Comparison of ENCODE assay signal across 1 cellular context in the genomic region with DNA sequence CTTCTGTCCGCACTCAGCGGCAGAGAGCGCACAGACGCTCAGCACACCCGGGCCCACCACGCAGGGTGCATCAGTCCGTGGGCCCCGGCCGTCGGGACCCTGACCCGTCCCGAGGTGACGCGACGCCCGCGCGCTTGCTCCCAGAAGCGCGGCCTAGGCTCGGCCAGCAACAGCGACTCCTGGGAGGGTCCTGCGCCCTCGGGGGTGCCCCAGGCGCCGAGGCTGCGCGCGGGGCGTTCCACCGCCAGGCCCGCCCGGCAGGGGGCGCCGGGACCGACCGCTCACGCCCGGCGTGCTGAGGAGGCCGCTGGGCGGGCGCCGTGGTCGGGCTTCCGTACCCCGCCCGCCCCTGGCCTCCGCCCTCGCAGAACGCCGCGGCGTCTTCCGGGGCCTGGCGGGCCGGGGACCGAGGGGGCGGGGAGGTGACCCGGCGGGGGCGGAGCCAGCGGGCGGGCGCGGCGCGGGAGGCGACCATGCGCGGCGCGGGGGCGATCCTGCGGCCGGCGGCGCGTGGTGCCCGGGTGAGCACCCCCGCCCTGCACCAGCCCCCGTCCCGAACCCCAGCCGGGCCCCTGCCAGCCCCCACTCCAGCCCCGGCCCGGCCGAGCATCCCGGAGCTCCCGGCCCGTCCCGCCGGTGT.
TF ChIP-seq lines count a peak whose summit lies in the region.

A gene with protein sequence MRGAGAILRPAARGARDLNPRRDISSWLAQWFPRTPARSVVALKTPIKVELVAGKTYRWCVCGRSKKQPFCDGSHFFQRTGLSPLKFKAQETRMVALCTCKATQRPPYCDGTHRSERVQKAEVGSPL (plus strand): TSS at position 456 of the 640 bp plus-strand sequence. CDS start 18 bp downstream, at position 474.

TF ChIP-seq in K562, 482 proteins besides CTCF, POLR2A, EP300 and RAD21 (continued from another document and continues in another):
- TF ChIP-seq NR4A1 (CRISPR knock-in tag; IDR thresholded peaks at IDR 0.05), result no peak
- peak; percentile 64; the same call in 1 of the 2 replicates for TF ChIP-seq NR4A1 (tag; IDR thresholded peaks at IDR 0.05)
- TF ChIP-seq, protein P1, sequence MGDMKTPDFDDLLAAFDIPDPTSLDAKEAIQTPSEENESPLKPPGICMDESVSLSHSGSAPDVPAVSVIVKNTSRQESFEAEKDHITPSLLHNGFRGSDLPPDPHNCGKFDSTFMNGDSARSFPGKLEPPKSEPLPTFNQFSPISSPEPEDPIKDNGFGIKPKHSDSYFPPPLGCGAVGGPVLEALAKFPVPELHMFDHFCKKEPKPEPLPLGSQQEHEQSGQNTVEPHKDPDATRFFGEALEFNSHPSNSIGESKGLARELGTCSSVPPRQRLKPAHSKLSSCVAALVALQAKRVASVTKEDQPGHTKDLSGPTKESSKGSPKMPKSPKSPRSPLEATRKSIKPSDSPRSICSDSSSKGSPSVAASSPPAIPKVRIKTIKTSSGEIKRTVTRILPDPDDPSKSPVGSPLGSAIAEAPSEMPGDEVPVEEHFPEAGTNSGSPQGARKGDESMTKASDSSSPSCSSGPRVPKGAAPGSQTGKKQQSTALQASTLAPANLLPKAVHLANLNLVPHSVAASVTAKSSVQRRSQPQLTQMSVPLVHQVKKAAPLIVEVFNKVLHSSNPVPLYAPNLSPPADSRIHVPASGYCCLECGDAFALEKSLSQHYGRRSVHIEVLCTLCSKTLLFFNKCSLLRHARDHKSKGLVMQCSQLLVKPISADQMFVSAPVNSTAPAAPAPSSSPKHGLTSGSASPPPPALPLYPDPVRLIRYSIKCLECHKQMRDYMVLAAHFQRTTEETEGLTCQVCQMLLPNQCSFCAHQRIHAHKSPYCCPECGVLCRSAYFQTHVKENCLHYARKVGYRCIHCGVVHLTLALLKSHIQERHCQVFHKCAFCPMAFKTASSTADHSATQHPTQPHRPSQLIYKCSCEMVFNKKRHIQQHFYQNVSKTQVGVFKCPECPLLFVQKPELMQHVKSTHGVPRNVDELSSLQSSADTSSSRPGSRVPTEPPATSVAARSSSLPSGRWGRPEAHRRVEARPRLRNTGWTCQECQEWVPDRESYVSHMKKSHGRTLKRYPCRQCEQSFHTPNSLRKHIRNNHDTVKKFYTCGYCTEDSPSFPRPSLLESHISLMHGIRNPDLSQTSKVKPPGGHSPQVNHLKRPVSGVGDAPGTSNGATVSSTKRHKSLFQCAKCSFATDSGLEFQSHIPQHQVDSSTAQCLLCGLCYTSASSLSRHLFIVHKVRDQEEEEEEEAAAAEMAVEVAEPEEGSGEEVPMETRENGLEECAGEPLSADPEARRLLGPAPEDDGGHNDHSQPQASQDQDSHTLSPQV (IDR thresholded peaks at IDR 0.05), result peak; percentile 83
- TF ChIP-seq MAZ (CRISPR knock-in tag; conservative IDR thresholded peaks at IDR 0.05 in 1 of 2, IDR thresholded peaks at IDR 0.05 in 1 of 2), result peak; percentile 31 to 79; a peak in 2 of 4 replicates
- TF ChIP-seq TRIM28 (IDR thresholded peaks at IDR 0.05), result peak; percentile 43; the same call in 1 of the 2 replicates
- peak; percentile 87 for TF ChIP-seq CTBP1 (IDR thresholded peaks at IDR 0.05; ENCODE audit: borderline replicate concordance)
- TF ChIP-seq MCM5 (IDR thresholded peaks at IDR 0.05; ENCODE audit: low read depth), result no peak
- TF ChIP-seq TAF1 (IDR thresholded peaks at IDR 0.05; ENCODE audit: control insufficient read depth, extremely low read depth, insufficient read depth, low read length, severe bottlenecking), result peak; percentile 31
- TF ChIP-seq, protein P2, sequence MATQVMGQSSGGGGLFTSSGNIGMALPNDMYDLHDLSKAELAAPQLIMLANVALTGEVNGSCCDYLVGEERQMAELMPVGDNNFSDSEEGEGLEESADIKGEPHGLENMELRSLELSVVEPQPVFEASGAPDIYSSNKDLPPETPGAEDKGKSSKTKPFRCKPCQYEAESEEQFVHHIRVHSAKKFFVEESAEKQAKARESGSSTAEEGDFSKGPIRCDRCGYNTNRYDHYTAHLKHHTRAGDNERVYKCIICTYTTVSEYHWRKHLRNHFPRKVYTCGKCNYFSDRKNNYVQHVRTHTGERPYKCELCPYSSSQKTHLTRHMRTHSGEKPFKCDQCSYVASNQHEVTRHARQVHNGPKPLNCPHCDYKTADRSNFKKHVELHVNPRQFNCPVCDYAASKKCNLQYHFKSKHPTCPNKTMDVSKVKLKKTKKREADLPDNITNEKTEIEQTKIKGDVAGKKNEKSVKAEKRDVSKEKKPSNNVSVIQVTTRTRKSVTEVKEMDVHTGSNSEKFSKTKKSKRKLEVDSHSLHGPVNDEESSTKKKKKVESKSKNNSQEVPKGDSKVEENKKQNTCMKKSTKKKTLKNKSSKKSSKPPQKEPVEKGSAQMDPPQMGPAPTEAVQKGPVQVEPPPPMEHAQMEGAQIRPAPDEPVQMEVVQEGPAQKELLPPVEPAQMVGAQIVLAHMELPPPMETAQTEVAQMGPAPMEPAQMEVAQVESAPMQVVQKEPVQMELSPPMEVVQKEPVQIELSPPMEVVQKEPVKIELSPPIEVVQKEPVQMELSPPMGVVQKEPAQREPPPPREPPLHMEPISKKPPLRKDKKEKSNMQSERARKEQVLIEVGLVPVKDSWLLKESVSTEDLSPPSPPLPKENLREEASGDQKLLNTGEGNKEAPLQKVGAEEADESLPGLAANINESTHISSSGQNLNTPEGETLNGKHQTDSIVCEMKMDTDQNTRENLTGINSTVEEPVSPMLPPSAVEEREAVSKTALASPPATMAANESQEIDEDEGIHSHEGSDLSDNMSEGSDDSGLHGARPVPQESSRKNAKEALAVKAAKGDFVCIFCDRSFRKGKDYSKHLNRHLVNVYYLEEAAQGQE (CRISPR knock-in tag; IDR thresholded peaks at IDR 0.05; ENCODE audit: low read depth), result peak; percentile 83
- TF ChIP-seq TARDBP (IDR thresholded peaks at IDR 0.05), result peak; percentile 68
- TF ChIP-seq ZNF384 (IDR thresholded peaks at IDR 0.05; ENCODE audit: low read depth, low read length), result no peak
- TF ChIP-seq ZNF695 (CRISPR knock-in tag; IDR thresholded peaks at IDR 0.05), result no peak
- TF ChIP-seq NFIC (IDR thresholded peaks at IDR 0.05), result peak; percentile 17; the same call in 1 of the 2 replicates
- no peak for TF ChIP-seq BRD4 (IDR thresholded peaks at IDR 0.05)
- TF ChIP-seq, protein P3, sequence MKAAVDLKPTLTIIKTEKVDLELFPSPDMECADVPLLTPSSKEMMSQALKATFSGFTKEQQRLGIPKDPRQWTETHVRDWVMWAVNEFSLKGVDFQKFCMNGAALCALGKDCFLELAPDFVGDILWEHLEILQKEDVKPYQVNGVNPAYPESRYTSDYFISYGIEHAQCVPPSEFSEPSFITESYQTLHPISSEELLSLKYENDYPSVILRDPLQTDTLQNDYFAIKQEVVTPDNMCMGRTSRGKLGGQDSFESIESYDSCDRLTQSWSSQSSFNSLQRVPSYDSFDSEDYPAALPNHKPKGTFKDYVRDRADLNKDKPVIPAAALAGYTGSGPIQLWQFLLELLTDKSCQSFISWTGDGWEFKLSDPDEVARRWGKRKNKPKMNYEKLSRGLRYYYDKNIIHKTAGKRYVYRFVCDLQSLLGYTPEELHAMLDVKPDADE (conservative IDR thresholded peaks at IDR 0.05; ENCODE audit: control insufficient read depth, low read depth, low read length), result peak; percentile 70
- TF ChIP-seq, protein P4, sequence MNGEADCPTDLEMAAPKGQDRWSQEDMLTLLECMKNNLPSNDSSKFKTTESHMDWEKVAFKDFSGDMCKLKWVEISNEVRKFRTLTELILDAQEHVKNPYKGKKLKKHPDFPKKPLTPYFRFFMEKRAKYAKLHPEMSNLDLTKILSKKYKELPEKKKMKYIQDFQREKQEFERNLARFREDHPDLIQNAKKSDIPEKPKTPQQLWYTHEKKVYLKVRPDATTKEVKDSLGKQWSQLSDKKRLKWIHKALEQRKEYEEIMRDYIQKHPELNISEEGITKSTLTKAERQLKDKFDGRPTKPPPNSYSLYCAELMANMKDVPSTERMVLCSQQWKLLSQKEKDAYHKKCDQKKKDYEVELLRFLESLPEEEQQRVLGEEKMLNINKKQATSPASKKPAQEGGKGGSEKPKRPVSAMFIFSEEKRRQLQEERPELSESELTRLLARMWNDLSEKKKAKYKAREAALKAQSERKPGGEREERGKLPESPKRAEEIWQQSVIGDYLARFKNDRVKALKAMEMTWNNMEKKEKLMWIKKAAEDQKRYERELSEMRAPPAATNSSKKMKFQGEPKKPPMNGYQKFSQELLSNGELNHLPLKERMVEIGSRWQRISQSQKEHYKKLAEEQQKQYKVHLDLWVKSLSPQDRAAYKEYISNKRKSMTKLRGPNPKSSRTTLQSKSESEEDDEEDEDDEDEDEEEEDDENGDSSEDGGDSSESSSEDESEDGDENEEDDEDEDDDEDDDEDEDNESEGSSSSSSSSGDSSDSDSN (IDR thresholded peaks at IDR 0.05; ENCODE audit: borderline replicate concordance in 1 of 2, low read depth in 2 of 2, low read length in 2 of 2), result peak; percentile 26 to 87; a peak in 3 of 4 replicates
- TF ChIP-seq ZBTB1 (CRISPR knock-in tag; IDR thresholded peaks at IDR 0.05; ENCODE audit: borderline replicate concordance, low read depth), result 0 out of 2 replicates have a peak, but pooled peaks have one; percentile 25
- TF ChIP-seq, protein P5, sequence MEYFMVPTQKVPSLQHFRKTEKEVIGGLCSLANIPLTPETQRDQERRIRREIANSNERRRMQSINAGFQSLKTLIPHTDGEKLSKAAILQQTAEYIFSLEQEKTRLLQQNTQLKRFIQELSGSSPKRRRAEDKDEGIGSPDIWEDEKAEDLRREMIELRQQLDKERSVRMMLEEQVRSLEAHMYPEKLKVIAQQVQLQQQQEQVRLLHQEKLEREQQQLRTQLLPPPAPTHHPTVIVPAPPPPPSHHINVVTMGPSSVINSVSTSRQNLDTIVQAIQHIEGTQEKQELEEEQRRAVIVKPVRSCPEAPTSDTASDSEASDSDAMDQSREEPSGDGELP (CRISPR knock-in tag; IDR thresholded peaks at IDR 0.05; ENCODE audit: borderline replicate concordance), result peak; percentile 35; the same call in 1 of the 2 replicates
- TF ChIP-seq HCFC1 (IDR thresholded peaks at IDR 0.05; ENCODE audit: low read depth, low read length), result peak; percentile 57
- TF ChIP-seq, protein P6, sequence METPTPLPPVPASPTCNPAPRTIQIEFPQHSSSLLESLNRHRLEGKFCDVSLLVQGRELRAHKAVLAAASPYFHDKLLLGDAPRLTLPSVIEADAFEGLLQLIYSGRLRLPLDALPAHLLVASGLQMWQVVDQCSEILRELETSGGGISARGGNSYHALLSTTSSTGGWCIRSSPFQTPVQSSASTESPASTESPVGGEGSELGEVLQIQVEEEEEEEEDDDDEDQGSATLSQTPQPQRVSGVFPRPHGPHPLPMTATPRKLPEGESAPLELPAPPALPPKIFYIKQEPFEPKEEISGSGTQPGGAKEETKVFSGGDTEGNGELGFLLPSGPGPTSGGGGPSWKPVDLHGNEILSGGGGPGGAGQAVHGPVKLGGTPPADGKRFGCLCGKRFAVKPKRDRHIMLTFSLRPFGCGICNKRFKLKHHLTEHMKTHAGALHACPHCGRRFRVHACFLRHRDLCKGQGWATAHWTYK (CRISPR knock-in tag; IDR thresholded peaks at IDR 0.05), result peak; percentile 63; the same call in 1 of the 2 replicates
- TF ChIP-seq EWSR1 (IDR thresholded peaks at IDR 0.05; ENCODE audit: borderline replicate concordance, low read depth, partially characterized antibody), result no peak
- peak; percentile 53 for TF ChIP-seq PHF20 (IDR thresholded peaks at IDR 0.05; ENCODE audit: partially characterized antibody)
- TF ChIP-seq KLF6 (CRISPR knock-in tag; IDR thresholded peaks at IDR 0.05; ENCODE audit: borderline replicate concordance), result no peak
- peak; percentile 94 for TF ChIP-seq HMGN3 (IDR thresholded peaks at IDR 0.05; ENCODE audit: borderline replicate concordance, extremely low read depth, insufficient read length, low read depth, low read length)
- TF ChIP-seq, protein P7, sequence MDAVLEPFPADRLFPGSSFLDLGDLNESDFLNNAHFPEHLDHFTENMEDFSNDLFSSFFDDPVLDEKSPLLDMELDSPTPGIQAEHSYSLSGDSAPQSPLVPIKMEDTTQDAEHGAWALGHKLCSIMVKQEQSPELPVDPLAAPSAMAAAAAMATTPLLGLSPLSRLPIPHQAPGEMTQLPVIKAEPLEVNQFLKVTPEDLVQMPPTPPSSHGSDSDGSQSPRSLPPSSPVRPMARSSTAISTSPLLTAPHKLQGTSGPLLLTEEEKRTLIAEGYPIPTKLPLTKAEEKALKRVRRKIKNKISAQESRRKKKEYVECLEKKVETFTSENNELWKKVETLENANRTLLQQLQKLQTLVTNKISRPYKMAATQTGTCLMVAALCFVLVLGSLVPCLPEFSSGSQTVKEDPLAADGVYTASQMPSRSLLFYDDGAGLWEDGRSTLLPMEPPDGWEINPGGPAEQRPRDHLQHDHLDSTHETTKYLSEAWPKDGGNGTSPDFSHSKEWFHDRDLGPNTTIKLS (IDR thresholded peaks at IDR 0.05; ENCODE audit: borderline replicate concordance, low read depth), result 0 out of 2 replicates have a peak, but pooled peaks have one; percentile 37
- TF ChIP-seq ELF1 (tag; IDR thresholded peaks at IDR 0.05), result peak; percentile 91
- TF ChIP-seq ETV5 (CRISPR knock-in tag; IDR thresholded peaks at IDR 0.05; ENCODE audit: low read depth), result no peak
- TF ChIP-seq GATA2 (CRISPR knock-in tag; IDR thresholded peaks at IDR 0.05), result no peak
- TF ChIP-seq ZNF124 (CRISPR knock-in tag; IDR thresholded peaks at IDR 0.05), result no peak
- TF ChIP-seq FOSL1 (tag; conservative IDR thresholded peaks at IDR 0.05), result no peak
- no peak for TF ChIP-seq MEF2D (tag; conservative IDR thresholded peaks at IDR 0.05; ENCODE audit: low read depth)
- no peak for TF ChIP-seq HMG20B (CRISPR knock-in tag; IDR thresholded peaks at IDR 0.05)
- TF ChIP-seq POLR2G (IDR thresholded peaks at IDR 0.05; ENCODE audit: low read depth, low read length), result peak; percentile 80
- peak; percentile 31 for TF ChIP-seq NEUROD1 (IDR thresholded peaks at IDR 0.05; ENCODE audit: borderline replicate concordance, low read depth, low read length, partially characterized antibody)
- TF ChIP-seq SIN3B (IDR thresholded peaks at IDR 0.05; ENCODE audit: low read depth), result peak; percentile 65; the same call in 1 of the 2 replicates
- 0 out of 2 replicates have a peak, but pooled peaks have one; percentile 12 for TF ChIP-seq KDM2B (CRISPR knock-in tag; IDR thresholded peaks at IDR 0.05)
- TF ChIP-seq, protein P8, sequence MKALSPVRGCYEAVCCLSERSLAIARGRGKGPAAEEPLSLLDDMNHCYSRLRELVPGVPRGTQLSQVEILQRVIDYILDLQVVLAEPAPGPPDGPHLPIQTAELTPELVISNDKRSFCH (CRISPR knock-in tag; IDR thresholded peaks at IDR 0.05), result no peak
- TF ChIP-seq, protein P8 (tag; IDR thresholded peaks at IDR 0.05), result no peak
- TF ChIP-seq NR2C2 (CRISPR knock-in tag; IDR thresholded peaks at IDR 0.05), result no peak
- TF ChIP-seq NR2C2 (tag; IDR thresholded peaks at IDR 0.05), result peak; percentile 87
- 0 out of 2 replicates have a peak, but pooled peaks have one; percentile 6 for TF ChIP-seq ZBED1 (IDR thresholded peaks at IDR 0.05)
- 0 out of 2 replicates have a peak, but pooled peaks have one; percentile 30 for TF ChIP-seq ZNF766 (CRISPR knock-in tag; conservative IDR thresholded peaks at IDR 0.05)
- peak; percentile 51; the same call in 1 of the 2 replicates for TF ChIP-seq SOX6 (IDR thresholded peaks at IDR 0.05)
